Comparison of ENCODE assay signal across 26 cellular contexts in the genomic region with DNA sequence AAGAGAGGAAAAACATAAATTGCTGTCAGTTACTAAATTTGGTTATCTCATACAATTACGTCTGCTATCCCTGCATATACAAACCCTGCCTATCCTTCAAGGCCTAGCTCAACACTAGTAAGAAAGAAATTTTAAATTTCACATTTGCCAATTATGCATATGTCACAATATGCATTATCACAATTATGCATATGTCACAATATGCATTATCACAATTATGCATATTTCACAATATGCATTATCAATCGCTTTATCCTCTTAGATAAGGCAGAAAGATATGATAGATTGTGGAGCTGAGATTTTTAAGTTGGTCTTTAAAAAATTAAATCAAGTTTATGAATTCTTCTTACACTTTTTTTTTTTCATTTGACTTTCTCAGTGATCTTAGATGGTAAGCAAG.
"Had no signal": no experiment of that assay in that cellular context is flagged by ENCODE, and none has a peak within 500 bp of the region (broad histone marks: within the 10 kb centered on the region; RNA-seq: fewer than 3 reads in every experiment).

No MANE protein-coding gene starts in this region.

- H3K9me3 ChIP-seq: ovary, thoracic aorta, thyroid gland, vagina had no signal

- H3K27me3 ChIP-seq: neural progenitor cell, ovary, spleen, stomach, thyroid gland, tibial nerve, upper lobe of left lung, vagina had no signal

- H3K27ac ChIP-seq: neural progenitor cell, ovary, parathyroid adenoma, psoas muscle, skin epidermis, spleen, stomach, thoracic aorta, thyroid gland, tibial nerve, upper lobe of left lung, vagina had no signal

- H2AFZ ChIP-seq: neural progenitor cell, parathyroid adenoma had no signal

- DNase-seq: natural killer cell; occipital lobe; ovary; posterior cingulate gyrus; psoas muscle; right cardiac atrium; spleen; stimulated activated CD4-positive, alpha-beta T cell treated with anti-CD3 and anti-CD28 coated beads, Interleukin-12 subunit alpha, Interleukin-12 subunit beta, amount 100 ng/mL, for 4 hours; stimulated activated CD4-positive, alpha-beta T cell treated with anti-CD3 and anti-CD28 coated beads, Interleukin-1b, Interleukin-23, amount 100 ng/mL, for 48 hours; stimulated activated CD4-positive, alpha-beta T cell treated with anti-CD3 and anti-CD28 coated beads, Interleukin-4, amount 100 ng/mL, for 1 hour; stimulated activated naive B cell treated with anti-CD40 and anti-IgM and Interleukin-4, amounts not matched to agents 10 μg/mL and 1 μg/mL and 100 μg/mL, for 72 hours; stimulated activated naive CD4-positive, alpha-beta T cell treated with Interleukin-2 at 50 U/mL for 16 hours; stomach; thyroid gland; trophoblast cell; upper lobe of left lung had no signal

- H3K79me2 ChIP-seq: parathyroid adenoma had no signal

- ATAC-seq: natural killer cell; psoas muscle; right cardiac atrium; sciatic nerve; stimulated activated effector memory CD8-positive, alpha-beta T cell treated with anti-CD3 and anti-CD28 coated beads, Interleukin-12 subunit alpha, Interleukin-12 subunit beta, amount 100 ng/mL, for 72 hours; stimulated activated naive B cell treated with anti-CD40 and anti-IgM and Interleukin-4, amounts not matched to agents 10 μg/mL and 1 μg/mL and 100 μg/mL, for 72 hours had no signal

- H3K4me1 ChIP-seq: neural progenitor cell, parathyroid adenoma, psoas muscle, spleen, stomach, thyroid gland, tibial nerve, upper lobe of left lung, vagina had no signal

- H3K4me3 ChIP-seq: neural progenitor cell, ovary, psoas muscle, skin epidermis, smooth muscle cell, spleen, stomach, thoracic aorta, thyroid gland, tibial nerve, upper lobe of left lung, vagina had no signal

- FAIRE-seq: urothelium cell line had no signal

- H3K9ac ChIP-seq: neural progenitor cell, parathyroid adenoma had no signal

- H3K36me3 ChIP-seq: neural progenitor cell, ovary, spleen, stomach, thoracic aorta, thyroid gland, upper lobe of left lung, vagina had no signal

- H3K4me2 ChIP-seq: neural progenitor cell, smooth muscle cell had no signal
